Comparison of ENCODE assay signal across 16 cellular contexts in the genomic region with DNA sequence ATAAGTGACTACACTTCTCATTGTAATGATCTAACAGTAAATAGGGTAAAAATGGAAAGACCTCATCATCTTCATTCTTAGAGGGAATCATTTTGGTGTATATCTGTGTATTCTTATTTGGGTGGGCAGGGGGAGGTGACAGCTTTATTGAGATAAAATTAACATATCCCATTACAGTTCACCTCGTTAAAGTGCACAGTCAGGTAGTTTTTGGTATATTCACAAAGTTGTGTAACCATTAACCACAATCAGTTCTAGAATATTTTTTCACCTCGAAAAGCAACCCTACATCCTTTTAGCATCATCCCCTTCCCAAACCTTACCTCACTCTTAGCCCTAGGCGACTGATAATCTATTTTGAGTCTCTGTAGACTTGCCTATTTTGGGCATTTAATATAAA.
"Had no signal": no experiment of that assay in that cellular context is flagged by ENCODE, and none has a peak within 500 bp of the region (broad histone marks: within the 10 kb centered on the region; RNA-seq: fewer than 3 reads in every experiment).

No MANE protein-coding gene starts in this region.

- H3K27ac Mint-ChIP-seq: activated T-helper 2 cell treated with anti-CD3 and anti-CD28 coated beads, Interferon-gamma antibody, Interleukin-2, Interleukin-4, amounts not matched to agents 10 μg/mL and 5 μg/mL and 100 μg/mL, durations not matched to agents 14 hours and 24 hours and 36 hours; memory B cell had no signal

- H3K9me3 Mint-ChIP-seq: activated T-helper 2 cell treated with anti-CD3 and anti-CD28 coated beads, Interferon-gamma antibody, Interleukin-2, Interleukin-4, amounts not matched to agents 10 μg/mL and 5 μg/mL and 100 μg/mL, durations not matched to agents 14 hours and 24 hours and 36 hours; memory B cell had no signal

- DNase-seq: activated CD4-positive, alpha-beta T cell treated with anti-CD3 and anti-CD28 coated beads for 4 hours; activated naive CD4-positive, alpha-beta T cell treated with anti-CD3 and anti-CD28 coated beads, Interleukin-2, amount 50 U/mL, for 16 hours; activated T-cell treated with anti-CD3 and anti-CD28 coated beads for 4 hours; amygdala; left lung; retina; stimulated activated CD4-positive, alpha-beta T cell treated with anti-CD3 and anti-CD28 coated beads, Interleukin-4, amount 100 ng/mL, for 4 hours; thyroid gland had no signal

- FAIRE-seq: bronchial epithelial cell, frontal cortex, keratinocyte, urothelium cell line had no signal

- H3K9me3 ChIP-seq: left lung, thyroid gland had no signal

- H3K4me3 ChIP-seq: left lung, skin epidermis, thyroid gland had no signal

- H3K4me3 Mint-ChIP-seq: memory B cell had no signal

- H3K36me3 ChIP-seq: thyroid gland had no signal

- ATAC-seq: left lung had no signal

- H3K27me3 Mint-ChIP-seq: memory B cell had no signal

- H3K27me3 ChIP-seq: left lung, thyroid gland had no signal

- H3K27ac ChIP-seq: left lung, skin epidermis, thyroid gland, VCaP had no signal
